ENCODE assay signal across 8 cellular contexts in genomic region chr1:112395261-112395831, GRCh38. TPM values are rescaled to one million over a fixed set of nuclear protein-coding genes. Genes with fewer than 3 reads are reported as not detected.
DNase-seq lines count a peak whose midpoint lies in the region; ATAC-seq, FAIRE-seq and TF ChIP-seq lines count a peak whose summit lies in the region.

No MANE protein-coding gene starts in this region.

- FAIRE-seq in RCC 7860 (lab: Jason Lieb, UNC), result no peak

- ATAC-seq in HG02571 (IDR thresholded peaks at IDR 0.05; ENCODE audit: unreplicated experiment), result no peak
- no peak for ATAC-seq in HG02852 (IDR thresholded peaks at IDR 0.05; ENCODE audit: unreplicated experiment)
- no peak for ATAC-seq in GM18861 (IDR thresholded peaks at IDR 0.05; ENCODE audit: unreplicated experiment)

- peak; percentile 29 for DNase-seq in ELF-1 (ENCODE audit: low read depth, low spot score)
- DNase-seq in RCC 7860 (ENCODE audit: low spot score), result peak; percentile 46
- DNase-seq in esophagus squamous epithelium (lab: John Stamatoyannopoulos, UW), result no peak
- no peak for DNase-seq in prostate gland (ENCODE audit: low spot score)
- DNase-seq in SW 1271 (lab: John Stamatoyannopoulos, UW), result no peak

- TF ChIP-seq POLR2A in esophagus squamous epithelium (IDR thresholded peaks at IDR 0.05), result no peak
- no peak for TF ChIP-seq POLR2A in prostate gland (IDR thresholded peaks at IDR 0.05)

- H3K27ac ChIP-seq in esophagus squamous epithelium (peak overlapping the region; percentile 91 to 98 (median 98)), prostate gland (peak overlapping the region; percentile 85 to 87)

- H3K27me3 ChIP-seq in esophagus squamous epithelium (no peaks in the 10 kb centered on the region), prostate gland (replicated peaks; ENCODE audit: insufficient read depth) (no peaks in the 10 kb centered on the region)

- 9 to 10% methylated on average over 6 of the region's 6 CpGs for WGBS in esophagus squamous epithelium, 2 donors
- WGBS in prostate gland, result 8% methylated on average over 6 of the region's 6 CpGs

- H3K4me3 ChIP-seq in esophagus squamous epithelium, result peak overlapping the region; percentile 69 to 91 (median 89)
- peak overlapping the region; percentile 65 to 76 for H3K4me3 ChIP-seq in prostate gland

- no peaks in the 10 kb centered on the region for H3K36me3 ChIP-seq in esophagus squamous epithelium
- H3K36me3 ChIP-seq in prostate gland, result no peaks in the 10 kb centered on the region

- no peaks in the 10 kb centered on the region for H3K9me3 ChIP-seq in esophagus squamous epithelium
- no peaks in the 10 kb centered on the region for H3K9me3 ChIP-seq in prostate gland

- H3K4me1 ChIP-seq in esophagus squamous epithelium (peaks cover 33 to 90% (median 42%) of the 10 kb centered on the region in 3 donors), prostate gland (replicated peaks) (peaks cover 8% of the 10 kb centered on the region)

- intact Hi-C loops in esophagus squamous epithelium (cut with DNase I), result loop anchor here (5.0 kb wide), 1 partner anchor 222 kb away; the partner anchor contains the start of genes CAPZA1 and ST7L
- intact Hi-C loops in prostate gland (cut with DNase I), result no loop called here

- no peak for TF ChIP-seq CTCF in esophagus squamous epithelium (IDR thresholded peaks at IDR 0.05)
- TF ChIP-seq CTCF in prostate gland (IDR thresholded peaks at IDR 0.05), result no peak

RNA-seq across cellular contexts. Expression of gene CTTNBP2NL, which starts 0.7 kb away (rescaled TPM):
- 10 to 100 TPM; 19.6 to 26.3 (median 22.8) TPM for total RNA-seq in esophagus squamous epithelium
- 10 to 100 TPM; 10.6 to 15.2 TPM for total RNA-seq in prostate gland

Comparison
In these comparisons a context has a peak if more than half of its experiments do, and no peak if none do; other contexts are left out.
1. DNase-seq: peak in ELF-1 (single experiment) and RCC 7860 (single experiment); none in esophagus squamous epithelium (single experiment), prostate gland (single experiment) and SW 1271 (0 of 2).